In genomic region chrX:15838017-15838416, GRCh38 we compare ENCODE assay signal across 14 cellular contexts. TPM values are rescaled to one million over a fixed set of nuclear protein-coding genes. Genes with fewer than 3 reads are reported as not detected.
DNase-seq lines count a peak whose midpoint lies in the region; ATAC-seq lines count a peak whose summit lies in the region.
"Had no signal": no experiment of that assay in that cellular context is flagged by ENCODE, and none has a peak within 500 bp of the region (broad histone marks: within the 10 kb centered on the region; RNA-seq: fewer than 3 reads in every experiment).

No MANE protein-coding gene starts in this region.

- DNase-seq in NCI-H82 (lab: John Stamatoyannopoulos, UW), result peak; percentile 42
- DNase-seq in NCI-H82 treated with DMSO at 0.1 percent for 48 hours (lab: John Stamatoyannopoulos, UW; ENCODE audit: unreplicated experiment), result no peak
- DNase-seq in activated CD8-positive, alpha-beta T cell treated with anti-CD3 and anti-CD28 coated beads, Interleukin-2, amount 10 ng/mL, durations not matched to agents 7 days and 5 days, result peak; percentile 24
- DNase-seq in naive thymus-derived CD8-positive, alpha-beta T cell, result peak in 4 of 10 donors; percentile 1 to 20 (median 11)
- no peak for DNase-seq in medulla oblongata (ENCODE audit: extremely low spot score)
- DNase-seq in SW 1271 (lab: John Stamatoyannopoulos, UW), result no peak
- DNase-seq in G401 (ENCODE audit: low spot score), result no peak
- DNase-seq: central memory CD4-positive, alpha-beta T cell; H7; heart right ventricle; mucosa of descending colon; NCI-H2081 treated with DMSO at 0.1 percent for 48 hours; spleen had no signal

- H3K4me3 Mint-ChIP-seq in activated CD8-positive, alpha-beta T cell treated with anti-CD3 and anti-CD28 coated beads, Interleukin-2, amount 10 ng/mL, durations not matched to agents 7 days and 5 days, result no peak overlapping the region
- no peak overlapping the region for H3K4me3 Mint-ChIP-seq in naive thymus-derived CD8-positive, alpha-beta T cell

- H3K4me1 Mint-ChIP-seq in activated CD8-positive, alpha-beta T cell treated with anti-CD3 and anti-CD28 coated beads, Interleukin-2, amount 10 ng/mL, durations not matched to agents 7 days and 5 days (ENCODE audit: low read depth), result no peaks in the 10 kb centered on the region
- peaks cover 0 to 7% (median 1%) of the 10 kb centered on the region in 4 donors for H3K4me1 Mint-ChIP-seq in naive thymus-derived CD8-positive, alpha-beta T cell

- POLR2A ChIA-PET in activated CD8-positive, alpha-beta T cell treated with anti-CD3 and anti-CD28 coated beads, Interleukin-2, amount 10 ng/mL, durations not matched to agents 7 days and 5 days (lab: Charles Lee), result no interaction called here
- POLR2A ChIA-PET in naive thymus-derived CD8-positive, alpha-beta T cell (lab: Charles Lee), result no interaction called here

- peak; percentile 70 for ATAC-seq in HG03159 (IDR thresholded peaks at IDR 0.05; ENCODE audit: unreplicated experiment)
- peak; percentile 55 for ATAC-seq in activated CD8-positive, alpha-beta T cell treated with anti-CD3 and anti-CD28 coated beads, Interleukin-2, amount 10 ng/mL, durations not matched to agents 7 days and 5 days
- peak; percentile 65 to 71 for ATAC-seq in naive thymus-derived CD8-positive, alpha-beta T cell
- ATAC-seq: heart right ventricle, mucosa of descending colon had no signal

- H3K27me3 Mint-ChIP-seq in activated CD8-positive, alpha-beta T cell treated with anti-CD3 and anti-CD28 coated beads, Interleukin-2, amount 10 ng/mL, durations not matched to agents 7 days and 5 days (ENCODE audit: low read depth), result no peaks in the 10 kb centered on the region
- H3K27me3 Mint-ChIP-seq in naive thymus-derived CD8-positive, alpha-beta T cell, result no peaks in the 10 kb centered on the region

- H3K27ac Mint-ChIP-seq in activated CD8-positive, alpha-beta T cell treated with anti-CD3 and anti-CD28 coated beads, Interleukin-2, amount 10 ng/mL, durations not matched to agents 7 days and 5 days, result no peak overlapping the region
- H3K27ac Mint-ChIP-seq in naive thymus-derived CD8-positive, alpha-beta T cell, result peak overlapping the region in 1 of 10 donors; percentile 29

- H3K9me3 Mint-ChIP-seq in activated CD8-positive, alpha-beta T cell treated with anti-CD3 and anti-CD28 coated beads, Interleukin-2, amount 10 ng/mL, durations not matched to agents 7 days and 5 days (ENCODE audit: insufficient read depth), result no peaks in the 10 kb centered on the region
- no peaks in the 10 kb centered on the region for H3K9me3 Mint-ChIP-seq in naive thymus-derived CD8-positive, alpha-beta T cell

- H3K36me3 Mint-ChIP-seq in activated CD8-positive, alpha-beta T cell treated with anti-CD3 and anti-CD28 coated beads, Interleukin-2, amount 10 ng/mL, durations not matched to agents 7 days and 5 days (ENCODE audit: low read depth), result peaks cover 10% of the 10 kb centered on the region
- peaks cover 0 to 18% (median 0%) of the 10 kb centered on the region in 3 donors for H3K36me3 Mint-ChIP-seq in naive thymus-derived CD8-positive, alpha-beta T cell

- in situ Hi-C loops in G401 (cut with HindIII; ENCODE audit: low sequenced_read_pairs), result no loop called here

- CTCF ChIA-PET in activated CD8-positive, alpha-beta T cell treated with anti-CD3 and anti-CD28 coated beads, Interleukin-2, amount 10 ng/mL, durations not matched to agents 7 days and 5 days (lab: Charles Lee), result interaction anchor here (1.2 kb wide), 1 partner anchor 10 kb away, joined by 3 read pairs; no protein-coding TSS in a partner anchor

RNA-seq across cellular contexts. Expression of gene AP1S2, which starts 16.6 kb away (rescaled TPM):
- 10 to 100 TPM; 33.9 to 35.9 TPM for total RNA-seq in activated CD8-positive, alpha-beta T cell treated with anti-CD3 and anti-CD28 coated beads, Interleukin-2, amount 10 ng/mL, durations not matched to agents 7 days and 5 days
- 10 to 100 TPM; 17.5 to 20.9 TPM for total RNA-seq in naive thymus-derived CD8-positive, alpha-beta T cell
- polyA plus RNA-seq in naive thymus-derived CD8-positive, alpha-beta T cell, result 10 to 100 TPM; 31.2 to 47.8 (median 35.3) TPM
- 2.4 and 3.9 TPM in 2 replicates for total RNA-seq in G401 (2014; rRNA removed; shearing (Covaris generic))

RNA-seq across cellular contexts. Expression of gene ZRSR2, which starts 47.7 kb away (rescaled TPM):
- total RNA-seq in activated CD8-positive, alpha-beta T cell treated with anti-CD3 and anti-CD28 coated beads, Interleukin-2, amount 10 ng/mL, durations not matched to agents 7 days and 5 days, result 10 to 100 TPM; 15.9 to 16.0 TPM
- 10 to 100 TPM; 22.4 to 24.9 TPM for total RNA-seq in naive thymus-derived CD8-positive, alpha-beta T cell
- polyA plus RNA-seq in naive thymus-derived CD8-positive, alpha-beta T cell, result 10 to 100 TPM; 15.1 to 44.8 (median 27.7) TPM
- total RNA-seq in G401 (2014; rRNA removed; shearing (Covaris generic)), result 0.49 TPM in 1 of 2 replicates, not detected in the other

Comparison
In these comparisons a context has a peak if more than half of its experiments do, and no peak if none do; other contexts are left out.
1. DNase-seq: peak in NCI-H82 (single experiment) and activated CD8-positive, alpha-beta T cell treated with anti-CD3 and anti-CD28 coated beads, Interleukin-2, amount 10 ng/mL, durations not matched to agents 7 days and 5 days (single experiment); none in NCI-H82 treated with DMSO at 0.1 percent for 48 hours (single experiment), medulla oblongata (single experiment), SW 1271 (0 of 2) and G401 (single experiment).
2. RNA of gene ZRSR2, which starts 47.7 kb away (total RNA-seq): 22.4 to 24.9 TPM in naive thymus-derived CD8-positive, alpha-beta T cell and 15.9 to 16.0 TPM in activated CD8-positive, alpha-beta T cell treated with anti-CD3 and anti-CD28 coated beads, Interleukin-2, amount 10 ng/mL, durations not matched to agents 7 days and 5 days; 0.49 TPM in G401; every median in the first group is over 10 times any median in the second.
3. Peak in every context shown above with its lines, with median percentiles within 50 percentile points of each other: ATAC-seq.